Comparison of ENCODE assay signal across 3 cellular contexts in genomic region chr7:1424041-1424440, GRCh38.
"Had no signal": no experiment of that assay in that cellular context is flagged by ENCODE, and none has a peak within 500 bp of the region (broad histone marks: within the 10 kb centered on the region; RNA-seq: fewer than 3 reads in every experiment).

No MANE protein-coding gene starts in this region.

- DNase-seq: GDM1, GF-D8 had no signal

- H3K4me3 ChIP-seq: GM12878 had no signal

- ATAC-seq: GM12878 had no signal
